Comparison of ENCODE assay signal across 23 cellular contexts in the genomic region with DNA sequence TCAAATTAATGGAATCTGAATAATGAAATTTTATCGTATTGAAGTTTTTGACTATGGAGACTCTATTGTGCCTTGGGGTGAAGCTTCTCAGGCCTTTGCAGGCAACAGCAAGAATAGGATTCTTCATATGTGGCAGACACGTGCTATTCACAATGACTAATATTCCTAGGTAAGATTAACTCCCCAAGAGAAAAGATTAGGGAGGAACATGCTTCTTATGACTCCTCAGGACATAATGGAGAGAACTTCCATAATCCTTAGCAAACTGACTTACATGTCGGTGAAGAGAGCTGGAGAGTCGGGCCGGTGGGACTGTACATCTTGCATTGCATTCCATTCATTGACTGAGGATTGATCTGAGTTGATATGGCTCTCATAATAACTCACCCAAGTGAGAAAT. TPM values are rescaled to one million over a fixed set of nuclear protein-coding genes. Genes with fewer than 3 reads are reported as not detected.
"Had no signal": no experiment of that assay in that cellular context is flagged by ENCODE, and none has a peak within 500 bp of the region (broad histone marks: within the 10 kb centered on the region; RNA-seq: fewer than 3 reads in every experiment).

No MANE protein-coding gene starts in this region.

- H3K9me3 Mint-ChIP-seq: activated naive CD4-positive, alpha-beta T cell treated with anti-CD3 and anti-CD28 coated beads for 36 hours; activated naive CD8-positive, alpha-beta T cell treated with anti-CD3 and anti-CD28 coated beads, Interleukin-2, amount 50 U/mL, for 24 hours; activated T-cell treated with anti-CD3 and anti-CD28 coated beads, Interleukin-2, amount 50 U/mL, for 4 hours; brain; central memory CD8-positive, alpha-beta T cell; memory B cell had no signal

- H3K4me3 Mint-ChIP-seq: activated naive CD4-positive, alpha-beta T cell treated with anti-CD3 and anti-CD28 coated beads for 36 hours; activated naive CD8-positive, alpha-beta T cell treated with anti-CD3 and anti-CD28 coated beads, Interleukin-2, amount 50 U/mL, for 24 hours; activated T-cell treated with anti-CD3 and anti-CD28 coated beads, Interleukin-2, amount 50 U/mL, for 4 hours; brain; central memory CD8-positive, alpha-beta T cell; memory B cell had no signal

- H3K27me3 ChIP-seq: hepatocyte, thyroid gland, upper lobe of right lung had no signal

- H2AFZ ChIP-seq: hepatocyte had no signal

- H3K79me2 ChIP-seq: hepatocyte had no signal

- H3K4me1 Mint-ChIP-seq: central memory CD8-positive, alpha-beta T cell had no signal

- ATAC-seq: activated naive CD8-positive, alpha-beta T cell treated with anti-CD3 and anti-CD28 coated beads, Interleukin-2, amount 50 U/mL, for 24 hours; activated T-cell treated with anti-CD3 and anti-CD28 coated beads, Interleukin-2, amount 50 U/mL, for 4 hours; stimulated activated naive CD8-positive, alpha-beta T cell treated with anti-CD3 and anti-CD28 coated beads, Interleukin-15, Interleukin-2, amounts not matched to agents 100 U/mL and 50 U/mL, for 24 hours; upper lobe of right lung had no signal

- H3K27ac Mint-ChIP-seq: activated naive CD8-positive, alpha-beta T cell treated with anti-CD3 and anti-CD28 coated beads, Interleukin-2, amount 50 U/mL, for 24 hours; brain; progenitor cell of endocrine pancreas had no signal

- H3K4me3 ChIP-seq: hepatocyte, thyroid gland, upper lobe of right lung had no signal

- DNase-seq: activated CD4-positive, alpha-beta T cell treated with anti-CD3 and anti-CD28 coated beads for 1 hour; activated CD8-positive, alpha-beta memory T cell treated with anti-CD3 and anti-CD28 coated beads for 24 hours; activated CD8-positive, alpha-beta memory T cell treated with anti-CD3 and anti-CD28 coated beads, Interleukin-2, amount 50 U/mL, for 4 hours; activated effector memory CD4-positive, alpha-beta T cell treated with Interleukin-2 at 50 U/mL for 16 hours; activated naive CD4-positive, alpha-beta T cell treated with anti-CD3 and anti-CD28 coated beads for 36 hours; activated naive CD8-positive, alpha-beta T cell treated with anti-CD3 and anti-CD28 coated beads, Interleukin-2, amount 50 U/mL, for 24 hours; activated T-cell treated with anti-CD3 and anti-CD28 coated beads, Interleukin-2, amount 50 U/mL, for 4 hours; aorta; effector memory CD4-positive, alpha-beta T cell; foreskin melanocyte; glutamatergic neuron; kidney glomerular epithelial cell; stimulated activated CD4-positive, alpha-beta T cell treated with anti-CD3 and anti-CD28 coated beads, Interleukin-4, amount 100 ng/mL, for 24 hours; stimulated activated naive CD8-positive, alpha-beta T cell treated with anti-CD3 and anti-CD28 coated beads, Interleukin-15, Interleukin-2, amounts not matched to agents 100 U/mL and 50 U/mL, for 24 hours; substantia nigra; T-helper 9 cell; upper lobe of right lung had no signal

- H3K27me3 Mint-ChIP-seq: activated naive CD8-positive, alpha-beta T cell treated with anti-CD3 and anti-CD28 coated beads, Interleukin-2, amount 50 U/mL, for 24 hours; brain; central memory CD8-positive, alpha-beta T cell; memory B cell; progenitor cell of endocrine pancreas had no signal

- H3K9me3 ChIP-seq: thyroid gland, upper lobe of right lung had no signal

- H3K4me2 ChIP-seq: hepatocyte had no signal

- H3K27ac ChIP-seq: hepatocyte, thyroid gland, upper lobe of right lung had no signal

RNA-seq across cellular contexts. Expression of gene CORO6, which starts 48.9 kb away (rescaled TPM):
- total RNA-seq: progenitor cell of endocrine pancreas had no signal
